ENCODE assay signal across 18 cellular contexts in genomic region chr16:67758966-67759365, GRCh38. TPM values are rescaled to one million over a fixed set of nuclear protein-coding genes. Genes with fewer than 3 reads are reported as not detected.
A peak's percentile ranks its signal among the peaks of the same experiment; 100 is the strongest.
DNase-seq lines count a peak whose midpoint lies in the region; ATAC-seq and TF ChIP-seq lines count a peak whose summit lies in the region.
"Had no signal": no experiment of that assay in that cellular context is flagged by ENCODE, and none has a peak within 500 bp of the region (broad histone marks: within the 10 kb centered on the region; RNA-seq: fewer than 3 reads in every experiment).

No MANE protein-coding gene starts in this region.

- no peaks in the 10 kb centered on the region for H3K9me3 Mint-ChIP-seq in natural killer cell treated with Interleukin-12 subunit alpha and Interleukin-12 subunit beta and Interleukin-15 and Interleukin-18, amount 100 ng/mL, for 72 hours
- no peaks in the 10 kb centered on the region for H3K9me3 Mint-ChIP-seq in natural killer cell
- H3K9me3 Mint-ChIP-seq in nephron progenitor cell = no peaks in the 10 kb centered on the region
- H3K9me3 Mint-ChIP-seq: CD14-positive monocyte; CD8-positive, alpha-beta memory T cell had no signal

- no peaks in the 10 kb centered on the region for H3K27me3 Mint-ChIP-seq in natural killer cell treated with Interleukin-12 subunit alpha and Interleukin-12 subunit beta and Interleukin-15 and Interleukin-18, amount 100 ng/mL, for 72 hours
- no peaks in the 10 kb centered on the region for H3K27me3 Mint-ChIP-seq in natural killer cell (ENCODE audit: low read depth in 2 of 2)
- no peaks in the 10 kb centered on the region for H3K27me3 Mint-ChIP-seq in nephron progenitor cell (ENCODE audit: low read depth, poor library complexity)
- H3K27me3 Mint-ChIP-seq: CD8-positive, alpha-beta memory T cell had no signal

- no peak for ATAC-seq in natural killer cell treated with Interleukin-12 subunit alpha and Interleukin-12 subunit beta and Interleukin-15 and Interleukin-18, amount 100 ng/mL, for 72 hours
- ATAC-seq in natural killer cell (no peak), GM18858 (IDR thresholded peaks at IDR 0.05; ENCODE audit: unreplicated experiment) (no peak), GM21360 (IDR thresholded peaks at IDR 0.05; ENCODE audit: unreplicated experiment) (no peak)
- ATAC-seq: A549, HCT116 had no signal

- WGBS in thyroid gland, 2 donors = 37 to 66% methylated on average over 7 of the region's 7 CpGs

- H3K27me3 ChIP-seq in thyroid gland = no peaks in the 10 kb centered on the region
- H3K27me3 ChIP-seq: BE2C had no signal

- no peak for TF ChIP-seq POLR2A in thyroid gland (IDR thresholded peaks at IDR 0.05)

- no peak overlapping the region for H3K27ac Mint-ChIP-seq in natural killer cell treated with Interleukin-12 subunit alpha and Interleukin-12 subunit beta and Interleukin-15 and Interleukin-18, amount 100 ng/mL, for 72 hours
- H3K27ac Mint-ChIP-seq in natural killer cell (no peak overlapping the region), nephron progenitor cell (peak overlapping the region; percentile 58)

- no peak overlapping the region for H3K4me3 ChIP-seq in thyroid gland (replicated peaks in 1 of 3)
- H3K4me3 ChIP-seq: A549 had no signal

- H3K27ac ChIP-seq in VCaP (peak overlapping the region; percentile 84), thyroid gland (no peak overlapping the region)
- H3K27ac ChIP-seq: A549, HL-60 had no signal

- no peaks in the 10 kb centered on the region for H3K36me3 Mint-ChIP-seq in natural killer cell treated with Interleukin-12 subunit alpha and Interleukin-12 subunit beta and Interleukin-15 and Interleukin-18, amount 100 ng/mL, for 72 hours
- H3K36me3 Mint-ChIP-seq in natural killer cell (no peaks in the 10 kb centered on the region), nephron progenitor cell (ENCODE audit: low read depth) (peaks cover 15% of the 10 kb centered on the region)

- H3K4me3 Mint-ChIP-seq in natural killer cell treated with Interleukin-12 subunit alpha and Interleukin-12 subunit beta and Interleukin-15 and Interleukin-18, amount 100 ng/mL, for 72 hours = no peak overlapping the region
- H3K4me3 Mint-ChIP-seq in natural killer cell (no peak overlapping the region), nephron progenitor cell (no peak overlapping the region)
- H3K4me3 Mint-ChIP-seq: CD14-positive monocyte; CD8-positive, alpha-beta memory T cell had no signal

- peak; percentile 34 for DNase-seq in natural killer cell treated with Interleukin-12 subunit alpha and Interleukin-12 subunit beta and Interleukin-15 and Interleukin-18, amount 100 ng/mL, for 72 hours (ENCODE audit: low spot score)
- no peak for DNase-seq in natural killer cell
- no peak for DNase-seq in nephron progenitor cell
- DNase-seq in thyroid gland = peak; percentile 51 to 76
- DNase-seq in NCI-H526 treated with DMSO at 0.1 percent for 48 hours (lab: John Stamatoyannopoulos, UW) = no peak
- DNase-seq: BE2C; Caco-2; CD8-positive, alpha-beta memory T cell; DND-41; GDM1; IMR-90 had no signal

- no peaks in the 10 kb centered on the region for H3K9me3 ChIP-seq in thyroid gland
- H3K9me3 ChIP-seq: A549, BE2C, Caco-2 had no signal

- peaks cover 0 to 11% of the 10 kb centered on the region in 2 donors for H3K4me1 ChIP-seq in thyroid gland
- H3K4me1 ChIP-seq: A549, BE2C, Caco-2 had no signal

- TF ChIP-seq CTCF in natural killer cell (IDR thresholded peaks at IDR 0.05) = no peak
- no peak for TF ChIP-seq CTCF in VCaP (conservative IDR thresholded peaks at IDR 0.05)
- TF ChIP-seq CTCF in nephron progenitor cell (IDR thresholded peaks at IDR 0.05) = no peak
- no peak for TF ChIP-seq CTCF in thyroid gland (IDR thresholded peaks at IDR 0.05)

- no peaks in the 10 kb centered on the region for H3K36me3 ChIP-seq in thyroid gland
- H3K36me3 ChIP-seq: BE2C had no signal

- intact Hi-C loops in natural killer cell (cut with micrococcal nuclease) (no loop called here), thyroid gland (cut with DNase I) (no loop called here)

- peaks cover 12 to 20% of the 10 kb centered on the region in 2 donors for H3K4me1 Mint-ChIP-seq in natural killer cell treated with Interleukin-12 subunit alpha and Interleukin-12 subunit beta and Interleukin-15 and Interleukin-18, amount 100 ng/mL, for 72 hours (ENCODE audit: low read depth in 2 of 2)
- H3K4me1 Mint-ChIP-seq in natural killer cell = peaks cover 17 to 23% of the 10 kb centered on the region in 2 donors
- H3K4me1 Mint-ChIP-seq in nephron progenitor cell = peaks cover 5% of the 10 kb centered on the region

RNA-seq across cellular contexts. Expression of gene GFOD2, which starts 39.9 kb away (rescaled TPM):
- 10 to 100 TPM; 14.8 to 22.0 TPM for total RNA-seq in natural killer cell treated with Interleukin-12 subunit alpha and Interleukin-12 subunit beta and Interleukin-15 and Interleukin-18, amount 100 ng/mL, for 72 hours
- total RNA-seq in natural killer cell (10 to 100 TPM in 1 of 3 donors, 1 to 10 TPM in 2; 6.5 to 10.9 (median 8.3) TPM), thyroid gland (10 to 100 TPM; 10.9 to 27.5 (median 23.7) TPM)

RNA-seq across cellular contexts. Expression of gene RANBP10, which starts 47.4 kb away (rescaled TPM):
- total RNA-seq in natural killer cell treated with Interleukin-12 subunit alpha and Interleukin-12 subunit beta and Interleukin-15 and Interleukin-18, amount 100 ng/mL, for 72 hours = 10 to 100 TPM; 28.0 to 31.0 TPM
- total RNA-seq in natural killer cell (10 to 100 TPM; 20.9 to 25.8 (median 24.5) TPM), thyroid gland (10 to 100 TPM in 2 of 4 donors, 1 to 10 TPM in 2; 9.2 to 13.0 (median 11.0) TPM)

RNA-seq across cellular contexts. Expression of gene TSNAXIP1, which starts 47.7 kb away (rescaled TPM):
- 1 to 10 TPM in 1 of 2 donors, under 1 TPM in 1; 0.24 to 1.1 TPM for total RNA-seq in natural killer cell treated with Interleukin-12 subunit alpha and Interleukin-12 subunit beta and Interleukin-15 and Interleukin-18, amount 100 ng/mL, for 72 hours
- total RNA-seq in natural killer cell = under 1 TPM in 2 of 3 donors, not detected in 1; 0.15 to 0.68 TPM
- 1 to 10 TPM in 2 of 4 donors, under 1 TPM in 2; 0.34 to 3.2 (median 0.93) TPM for total RNA-seq in thyroid gland

Comparison
In these comparisons a context has a peak if more than half of its experiments do, and no peak if none do; other contexts are left out.
1. DNase-seq: peak in natural killer cell treated with Interleukin-12 subunit alpha and Interleukin-12 subunit beta and Interleukin-15 and Interleukin-18, amount 100 ng/mL, for 72 hours (single experiment) and thyroid gland (2 of 2); none in natural killer cell (single experiment), nephron progenitor cell (single experiment) and NCI-H526 treated with DMSO at 0.1 percent for 48 hours (single experiment).